12 cellular contexts compared by ENCODE assay signal in genomic region chr17:79306688-79307323, GRCh38.
DNase-seq lines count a peak whose midpoint lies in the region; ATAC-seq, FAIRE-seq and TF ChIP-seq lines count a peak whose summit lies in the region.
"Had no signal": no experiment of that assay in that cellular context is flagged by ENCODE, and none has a peak within 500 bp of the region (broad histone marks: within the 10 kb centered on the region; RNA-seq: fewer than 3 reads in every experiment).

No MANE protein-coding gene starts in this region.

- intact Hi-C loops in GM12878 (cut with micrococcal nuclease; ENCODE audit: unreplicated experiment): no loop called here
- intact Hi-C loops in CD8-positive, alpha-beta T cell (cut with DNase I, micrococcal nuclease): no loop called here
- intact Hi-C loops in activated T-helper 2 cell treated with anti-CD3 and anti-CD28 coated beads, Interferon-gamma antibody, Interleukin-2, Interleukin-4, amounts not matched to agents 10 μg/mL and 5 μg/mL and 100 μg/mL, durations not matched to agents 14 hours and 24 hours and 36 hours (cut with micrococcal nuclease): no loop called here

- H3K9me3 ChIP-seq in GM12878 (replicated peaks; ENCODE audit: control insufficient read depth, insufficient read depth, low read length): no peaks in the 10 kb centered on the region
- H3K9me3 ChIP-seq in CD8-positive, alpha-beta T cell (ENCODE audit: low read length): no peaks in the 10 kb centered on the region

- POLR2A ChIA-PET in GM12878 (lab: Charles Lee): no interaction called here
- POLR2A ChIA-PET in CD8-positive, alpha-beta T cell (lab: Charles Lee): no interaction called here

- no peaks in the 10 kb centered on the region; a peak in 3 of 4 replicates for H3K27me3 ChIP-seq in GM12878 (replicated peaks in 1 of 2; ENCODE audit: control insufficient read depth in 2 of 2, insufficient read depth in 2 of 2, low read length in 1 of 2)
- no peaks in the 10 kb centered on the region for H3K27me3 ChIP-seq in CD8-positive, alpha-beta T cell (ENCODE audit: insufficient read depth, low read length)

- H3K27ac ChIP-seq in GM12878 (ENCODE audit: control insufficient read depth, insufficient read depth): no peak overlapping the region
- no peak overlapping the region for H3K27ac ChIP-seq in CD8-positive, alpha-beta T cell (ENCODE audit: low read depth, low read length)

- H3K27ac Mint-ChIP-seq in neural crest cell (ENCODE audit: unreplicated experiment): peak overlapping the region; percentile 35
- H3K27ac Mint-ChIP-seq in CD8-positive, alpha-beta T cell: no peak overlapping the region
- H3K27ac Mint-ChIP-seq in activated T-helper 2 cell treated with anti-CD3 and anti-CD28 coated beads, Interferon-gamma antibody, Interleukin-2, Interleukin-4, amounts not matched to agents 10 μg/mL and 5 μg/mL and 100 μg/mL, durations not matched to agents 14 hours and 24 hours and 36 hours: no peak overlapping the region
- H3K27ac Mint-ChIP-seq: activated naive CD8-positive, alpha-beta T cell treated with anti-CD3 and anti-CD28 coated beads, Interleukin-2, amount 50 U/mL, for 24 hours; stimulated activated effector memory CD8-positive, alpha-beta T cell treated with anti-CD3 and anti-CD28 coated beads, Interleukin-12 subunit alpha, Interleukin-12 subunit beta, amount 100 ng/mL, for 72 hours had no signal

- SMC1A ChIA-PET in GM12878 (lab: Charles Lee; ENCODE audit: uncharacterized antibody, unreplicated experiment): interaction anchor here (1.1 kb wide), 1 partner anchor 245 kb away, joined by 3 read pairs; no protein-coding TSS in a partner anchor

- H2AFZ ChIP-seq in GM12878 (ENCODE audit: control insufficient read depth, low read depth, low read length): no peak overlapping the region

- no peak for TF ChIP-seq EP300 in GM12878 (IDR thresholded peaks at IDR 0.05; ENCODE audit: borderline replicate concordance in 1 of 2, control insufficient read depth in 1 of 2, low read depth in 2 of 2, low read length in 2 of 2)

- TF ChIP-seq RAD21 in GM12878 (IDR thresholded peaks at IDR 0.05; ENCODE audit: insufficient read depth, low read depth, low read length): no peak

- H3K9ac ChIP-seq in GM12878 (ENCODE audit: control insufficient read depth, insufficient read depth, low read length): no peak overlapping the region

- H3K4me2 ChIP-seq in GM12878 (ENCODE audit: control insufficient read depth, insufficient read depth): no peak overlapping the region

- no peak for FAIRE-seq in GM12878 (lab: Jason Lieb, UNC)

- BruUV-seq in GM12878 (replicated peaks; lab: Mats Ljungman, UMichigan): no TSS peak

- H3K36me3 Mint-ChIP-seq in neural crest cell (ENCODE audit: low read depth): no peaks in the 10 kb centered on the region
- H3K36me3 Mint-ChIP-seq in CD8-positive, alpha-beta T cell: no peaks in the 10 kb centered on the region
- H3K36me3 Mint-ChIP-seq in activated T-helper 2 cell treated with anti-CD3 and anti-CD28 coated beads, Interferon-gamma antibody, Interleukin-2, Interleukin-4, amounts not matched to agents 10 μg/mL and 5 μg/mL and 100 μg/mL, durations not matched to agents 14 hours and 24 hours and 36 hours (ENCODE audit: low read depth): no peaks in the 10 kb centered on the region
- H3K36me3 Mint-ChIP-seq: stimulated activated effector memory CD8-positive, alpha-beta T cell treated with anti-CD3 and anti-CD28 coated beads, Interleukin-12 subunit alpha, Interleukin-12 subunit beta, amount 100 ng/mL, for 72 hours had no signal

- no peak overlapping the region for H3K4me3 Mint-ChIP-seq in neural crest cell
- no peak overlapping the region for H3K4me3 Mint-ChIP-seq in CD8-positive, alpha-beta T cell
- H3K4me3 Mint-ChIP-seq in activated T-helper 2 cell treated with anti-CD3 and anti-CD28 coated beads, Interferon-gamma antibody, Interleukin-2, Interleukin-4, amounts not matched to agents 10 μg/mL and 5 μg/mL and 100 μg/mL, durations not matched to agents 14 hours and 24 hours and 36 hours (ENCODE audit: low read depth): no peak overlapping the region
- H3K4me3 Mint-ChIP-seq: activated naive CD8-positive, alpha-beta T cell treated with anti-CD3 and anti-CD28 coated beads, Interleukin-2, amount 50 U/mL, for 24 hours; stimulated activated effector memory CD8-positive, alpha-beta T cell treated with anti-CD3 and anti-CD28 coated beads, Interleukin-12 subunit alpha, Interleukin-12 subunit beta, amount 100 ng/mL, for 72 hours had no signal

- no peaks in the 10 kb centered on the region for H3K4me1 ChIP-seq in GM12878 (ENCODE audit: control insufficient read depth, insufficient read depth, low read length)
- no peaks in the 10 kb centered on the region for H3K4me1 ChIP-seq in CD8-positive, alpha-beta T cell (ENCODE audit: insufficient read depth, low read length)

- ATAC-seq in GM12878: no peak
- no peak for ATAC-seq in CD8-positive, alpha-beta T cell
- ATAC-seq: activated naive CD8-positive, alpha-beta T cell treated with anti-CD3 and anti-CD28 coated beads, Interleukin-2, amount 50 U/mL, for 24 hours; left colon; stimulated activated effector memory CD8-positive, alpha-beta T cell treated with anti-CD3 and anti-CD28 coated beads, Interleukin-12 subunit alpha, Interleukin-12 subunit beta, amount 100 ng/mL, for 72 hours had no signal

- H3K27me3 Mint-ChIP-seq in neural crest cell (ENCODE audit: low read depth): peaks cover 4% of the 10 kb centered on the region
- peaks cover 25% of the 10 kb centered on the region for H3K27me3 Mint-ChIP-seq in CD8-positive, alpha-beta T cell (ENCODE audit: low read depth)
- no peaks in the 10 kb centered on the region for H3K27me3 Mint-ChIP-seq in activated T-helper 2 cell treated with anti-CD3 and anti-CD28 coated beads, Interferon-gamma antibody, Interleukin-2, Interleukin-4, amounts not matched to agents 10 μg/mL and 5 μg/mL and 100 μg/mL, durations not matched to agents 14 hours and 24 hours and 36 hours (ENCODE audit: low read depth)

- TF ChIP-seq POLR2A in GM12878 (IDR thresholded peaks at IDR 0.05; ENCODE audit: low read depth, low read length): no peak

- in situ Hi-C loops in GM12878 (cut with MboI): no loop called here

- no peaks in the 10 kb centered on the region for H3K79me2 ChIP-seq in GM12878 (ENCODE audit: control insufficient read depth, insufficient read depth, low read length)

- no peaks in the 10 kb centered on the region for H3K9me3 Mint-ChIP-seq in neural crest cell
- no peaks in the 10 kb centered on the region for H3K9me3 Mint-ChIP-seq in CD8-positive, alpha-beta T cell
- no peaks in the 10 kb centered on the region for H3K9me3 Mint-ChIP-seq in activated T-helper 2 cell treated with anti-CD3 and anti-CD28 coated beads, Interferon-gamma antibody, Interleukin-2, Interleukin-4, amounts not matched to agents 10 μg/mL and 5 μg/mL and 100 μg/mL, durations not matched to agents 14 hours and 24 hours and 36 hours
- H3K9me3 Mint-ChIP-seq: activated naive CD8-positive, alpha-beta T cell treated with anti-CD3 and anti-CD28 coated beads, Interleukin-2, amount 50 U/mL, for 24 hours; stimulated activated effector memory CD8-positive, alpha-beta T cell treated with anti-CD3 and anti-CD28 coated beads, Interleukin-12 subunit alpha, Interleukin-12 subunit beta, amount 100 ng/mL, for 72 hours had no signal

- peak; percentile 5 for DNase-seq in DMS 273 treated with DMSO at 0.1 percent for 48 hours (lab: John Stamatoyannopoulos, UW)
- peak; percentile 46 for DNase-seq in NCI-H2029 treated with DMSO at 0.1 percent for 48 hours (lab: John Stamatoyannopoulos, UW)
- DNase-seq in GM12878 (ENCODE audit: low read depth, low spot score): no peak
- DNase-seq in neural crest cell (ENCODE audit: low read depth, low spot score): no peak
- no peak for DNase-seq in NCI-H226
- no peak for DNase-seq in CD8-positive, alpha-beta T cell
- DNase-seq in effector CD8-positive, alpha-beta T cell (lab: John Stamatoyannopoulos, UW): no peak
- no peak for DNase-seq in activated T-helper 2 cell treated with anti-CD3 and anti-CD28 coated beads, Interferon-gamma antibody, Interleukin-2, Interleukin-4, amounts not matched to agents 10 μg/mL and 5 μg/mL and 100 μg/mL, durations not matched to agents 14 hours and 24 hours and 36 hours (ENCODE audit: low spot score)
- DNase-seq: activated naive CD8-positive, alpha-beta T cell treated with anti-CD3 and anti-CD28 coated beads, Interleukin-2, amount 50 U/mL, for 24 hours; foreskin fibroblast; left colon had no signal

- CTCF ChIA-PET in GM12878 (lab: Yijun Ruan, JAX): no interaction called here
- CTCF ChIA-PET in CD8-positive, alpha-beta T cell (lab: Charles Lee): no interaction called here

- TF ChIP-seq CTCF in GM12878 (IDR thresholded peaks at IDR 0.05 in 2 of 3, conservative IDR thresholded peaks at IDR 0.05 in 1 of 3; ENCODE audit: control insufficient read depth in 2 of 3, extremely low read depth in 1 of 3, insufficient read depth in 1 of 3, low read depth in 3 of 3, low read length in 3 of 3) (no peak), neural crest cell (conservative IDR thresholded peaks at IDR 0.05) (no peak)
- TF ChIP-seq CTCF in CD8-positive, alpha-beta T cell (IDR thresholded peaks at IDR 0.05): no peak

- H3K36me3 ChIP-seq in GM12878 (ENCODE audit: control insufficient read depth in 2 of 2, insufficient read depth in 2 of 2, low read length in 1 of 2): no peaks in the 10 kb centered on the region
- no peaks in the 10 kb centered on the region for H3K36me3 ChIP-seq in CD8-positive, alpha-beta T cell (ENCODE audit: insufficient read depth, low read length)

- H3K4me3 ChIP-seq in GM12878: no peak overlapping the region
- no peak overlapping the region for H3K4me3 ChIP-seq in CD8-positive, alpha-beta T cell (ENCODE audit: low read depth, low read length)

- H4K20me1 ChIP-seq in GM12878 (ENCODE audit: control insufficient read depth, insufficient read depth): no peaks in the 10 kb centered on the region

- no peaks in the 10 kb centered on the region for H3K4me1 Mint-ChIP-seq in neural crest cell
- H3K4me1 Mint-ChIP-seq in CD8-positive, alpha-beta T cell (ENCODE audit: low read depth): no peaks in the 10 kb centered on the region
- no peaks in the 10 kb centered on the region for H3K4me1 Mint-ChIP-seq in activated T-helper 2 cell treated with anti-CD3 and anti-CD28 coated beads, Interferon-gamma antibody, Interleukin-2, Interleukin-4, amounts not matched to agents 10 μg/mL and 5 μg/mL and 100 μg/mL, durations not matched to agents 14 hours and 24 hours and 36 hours (ENCODE audit: low read depth)
- H3K4me1 Mint-ChIP-seq: activated naive CD8-positive, alpha-beta T cell treated with anti-CD3 and anti-CD28 coated beads, Interleukin-2, amount 50 U/mL, for 24 hours had no signal

- 2% methylated on average over 22 of the region's 22 CpGs for WGBS in GM12878 (ENCODE audit: insufficient coverage, insufficient replicate concordance, low lambda C conversion rate, missing lambda C conversion rate)

- RAD21 ChIA-PET in GM12878 (lab: Charles Lee; ENCODE audit: unreplicated experiment): no interaction called here

TF ChIP-seq in GM12878, 131 proteins besides CTCF, POLR2A, EP300 and RAD21:
- peak; percentile 24 for TF ChIP-seq MEF2B (IDR thresholded peaks at IDR 0.05; ENCODE audit: partially characterized antibody, poor library complexity, severe bottlenecking)
- TF ChIP-seq NRF1 (conservative IDR thresholded peaks at IDR 0.05; ENCODE audit: low read depth, low read length): no peak
TF ChIP-seq in GM12878: peak in this region for 1.

Comparison
In these comparisons a context has a peak if more than half of its experiments do, and no peak if none do; other contexts are left out.
1. DNase-seq: peak in DMS 273 treated with DMSO at 0.1 percent for 48 hours (single experiment) and NCI-H2029 treated with DMSO at 0.1 percent for 48 hours (single experiment); none in GM12878 (single experiment), neural crest cell (single experiment), NCI-H226 (single experiment), CD8-positive, alpha-beta T cell (0 of 7), effector CD8-positive, alpha-beta T cell (single experiment) and activated T-helper 2 cell treated with anti-CD3 and anti-CD28 coated beads, Interferon-gamma antibody, Interleukin-2, Interleukin-4, amounts not matched to agents 10 μg/mL and 5 μg/mL and 100 μg/mL, durations not matched to agents 14 hours and 24 hours and 36 hours (single experiment).